Comparison of ENCODE assay signal across 16 cellular contexts in the genomic region with DNA sequence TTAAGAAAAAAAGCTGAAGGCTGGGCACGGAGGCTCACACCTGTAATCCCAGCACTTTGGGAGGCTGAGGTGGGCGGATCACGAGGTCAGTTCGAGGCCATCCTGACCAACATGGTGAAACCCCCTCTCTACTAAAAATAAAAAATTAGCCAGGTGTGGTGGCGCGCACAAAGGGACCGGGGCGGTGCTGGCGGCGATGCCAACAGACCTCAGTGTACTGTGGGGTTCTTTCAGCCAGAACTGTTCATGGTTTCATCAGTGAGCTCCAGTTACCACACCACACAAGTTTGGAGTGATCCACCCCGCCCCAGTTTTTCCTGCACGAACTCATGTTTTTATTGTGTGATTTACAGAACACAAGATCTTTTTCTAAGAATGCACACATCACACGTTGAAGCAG. TPM values are rescaled to one million over a fixed set of nuclear protein-coding genes. Genes with fewer than 3 reads are reported as not detected.
A peak's percentile ranks its signal among the peaks of the same experiment; 100 is the strongest.
DNase-seq lines count a peak whose midpoint lies in the region; ATAC-seq and TF ChIP-seq lines count a peak whose summit lies in the region.
"Had no signal": no experiment of that assay in that cellular context is flagged by ENCODE, and none has a peak within 500 bp of the region (broad histone marks: within the 10 kb centered on the region; RNA-seq: fewer than 3 reads in every experiment).

No MANE protein-coding gene starts in this region.

- CTCF ChIA-PET in HEK293T (lab: Yijun Ruan, JAX), result no interaction called here

- POLR2A ChIA-PET in HEK293T (lab: Yijun Ruan, JAX), result interaction anchor here (1.0 to 1.4 kb wide), 2 partner anchors 13 to 70 kb away, joined by 3 read pairs; a partner anchor contains a TSS

- no peak overlapping the region for H3K4me3 ChIP-seq in HAP-1

- H3K27ac Mint-ChIP-seq in stimulated activated naive CD8-positive, alpha-beta T cell treated with anti-CD3 and anti-CD28 coated beads, Interleukin-15, Interleukin-2, amounts not matched to agents 100 ng/mL and 50 ng/mL, for 24 hours, result peak overlapping the region; percentile 68
- peak overlapping the region; percentile 46 for H3K27ac Mint-ChIP-seq in dendritic cell treated with granulocyte-macrophage colony-stimulating factor and Interleukin-4, amounts not matched to agents 40 ng/mL and 50 ng/mL, for 4 days

- no peak for ATAC-seq in stimulated activated naive CD8-positive, alpha-beta T cell treated with anti-CD3 and anti-CD28 coated beads, Interleukin-15, Interleukin-2, amounts not matched to agents 100 U/mL and 50 U/mL, for 24 hours
- ATAC-seq: left ventricle myocardium superior, PC-3, WTC11 had no signal

- no peaks in the 10 kb centered on the region for H3K27me3 ChIP-seq in HAP-1 (ENCODE audit: low read depth)

- peaks cover 12% of the 10 kb centered on the region for H3K36me3 Mint-ChIP-seq in stimulated activated naive CD8-positive, alpha-beta T cell treated with anti-CD3 and anti-CD28 coated beads, Interleukin-15, Interleukin-2, amounts not matched to agents 100 ng/mL and 50 ng/mL, for 24 hours (ENCODE audit: low read depth)
- peaks cover 33% of the 10 kb centered on the region for H3K36me3 Mint-ChIP-seq in dendritic cell treated with granulocyte-macrophage colony-stimulating factor and Interleukin-4, amounts not matched to agents 40 ng/mL and 50 ng/mL, for 4 days (ENCODE audit: low read depth)
- H3K36me3 Mint-ChIP-seq: WTC11 had no signal

- peaks cover 23% of the 10 kb centered on the region for H3K36me3 ChIP-seq in HAP-1 (replicated peaks)

- in situ Hi-C loops in HAP-1 (cut with MboI; ENCODE audit: low sequenced_read_pairs), result no loop called here

- no peaks in the 10 kb centered on the region for H3K9me3 ChIP-seq in HAP-1

- intact Hi-C loops in dendritic cell treated with granulocyte-macrophage colony-stimulating factor and Interleukin-4, amounts not matched to agents 40 ng/mL and 50 ng/mL, for 4 days (cut with micrococcal nuclease), result no loop called here
- intact Hi-C loops in posterior vena cava (cut with DNase I), result no loop called here
- intact Hi-C loops in posterior cingulate gyrus (cut with DNase I), result no loop called here

- no peak overlapping the region for H3K4me3 Mint-ChIP-seq in stimulated activated naive CD8-positive, alpha-beta T cell treated with anti-CD3 and anti-CD28 coated beads, Interleukin-15, Interleukin-2, amounts not matched to agents 100 ng/mL and 50 ng/mL, for 24 hours
- H3K4me3 Mint-ChIP-seq in dendritic cell treated with granulocyte-macrophage colony-stimulating factor and Interleukin-4, amounts not matched to agents 40 ng/mL and 50 ng/mL, for 4 days, result no peak overlapping the region
- H3K4me3 Mint-ChIP-seq: WTC11 had no signal

- H3K4me1 Mint-ChIP-seq in stimulated activated naive CD8-positive, alpha-beta T cell treated with anti-CD3 and anti-CD28 coated beads, Interleukin-15, Interleukin-2, amounts not matched to agents 100 ng/mL and 50 ng/mL, for 24 hours (ENCODE audit: low read depth), result peaks cover 43% of the 10 kb centered on the region
- H3K4me1 Mint-ChIP-seq in dendritic cell treated with granulocyte-macrophage colony-stimulating factor and Interleukin-4, amounts not matched to agents 40 ng/mL and 50 ng/mL, for 4 days (ENCODE audit: low read depth), result peaks cover 28% of the 10 kb centered on the region

- DNase-seq in stimulated activated naive CD8-positive, alpha-beta T cell treated with anti-CD3 and anti-CD28 coated beads, Interleukin-15, Interleukin-2, amounts not matched to agents 100 U/mL and 50 U/mL, for 24 hours, result no peak
- DNase-seq in posterior vena cava (ENCODE audit: low spot score) (peak; percentile 67), DMS 273 treated with DMSO at 0.1 percent for 48 hours (lab: John Stamatoyannopoulos, UW) (no peak), HEK293T (ENCODE audit: extremely low spot score) (no peak), HAP-1 (ENCODE audit: low spot score in 2 of 2) (no peak), posterior cingulate gyrus (no peak)
- DNase-seq: activated T-cell treated with anti-CD3 and anti-CD28 coated beads, Interleukin-2, amount 50 U/mL, for 1 hour; DND-41; left ventricle myocardium superior; NCI-H1105; NCI-H345; PC-3; stimulated activated CD4-positive, alpha-beta T cell treated with anti-CD3 and anti-CD28 coated beads, Interleukin-12 subunit alpha, Interleukin-12 subunit beta, amount 100 ng/mL, for 4 hours had no signal

- H3K9me3 Mint-ChIP-seq in stimulated activated naive CD8-positive, alpha-beta T cell treated with anti-CD3 and anti-CD28 coated beads, Interleukin-15, Interleukin-2, amounts not matched to agents 100 ng/mL and 50 ng/mL, for 24 hours, result no peaks in the 10 kb centered on the region
- no peaks in the 10 kb centered on the region for H3K9me3 Mint-ChIP-seq in dendritic cell treated with granulocyte-macrophage colony-stimulating factor and Interleukin-4, amounts not matched to agents 40 ng/mL and 50 ng/mL, for 4 days
- H3K9me3 Mint-ChIP-seq: WTC11 had no signal

- H3K4me1 ChIP-seq in HAP-1, result no peaks in the 10 kb centered on the region; the same call in 1 of the 2 replicates

- no peaks in the 10 kb centered on the region for H3K27me3 Mint-ChIP-seq in stimulated activated naive CD8-positive, alpha-beta T cell treated with anti-CD3 and anti-CD28 coated beads, Interleukin-15, Interleukin-2, amounts not matched to agents 100 ng/mL and 50 ng/mL, for 24 hours
- H3K27me3 Mint-ChIP-seq in dendritic cell treated with granulocyte-macrophage colony-stimulating factor and Interleukin-4, amounts not matched to agents 40 ng/mL and 50 ng/mL, for 4 days, result no peaks in the 10 kb centered on the region

TF ChIP-seq in HEK293T, 16 proteins besides CTCF, POLR2A, EP300 and RAD21:
- TF ChIP-seq NFRKB (IDR thresholded peaks at IDR 0.05) (no peak), L3MBTL2 (conservative IDR thresholded peaks at IDR 0.05) (no peak)

RNA-seq across cellular contexts. Expression of a gene that starts 21.2 kb away (rescaled TPM):
- total RNA-seq in posterior vena cava, result 100 to 1,000 TPM in 1 of 2 donors, 10 to 100 TPM in 1; 88.2 to 114 TPM

RNA-seq across cellular contexts. Expression of a gene that starts 56.7 kb away (rescaled TPM):
- total RNA-seq in posterior vena cava, result 10 to 100 TPM; 53.6 to 55.0 TPM
